17 cellular contexts compared by ENCODE assay signal in genomic region chr10:70596110-70596798, GRCh38. TPM values are rescaled to one million over a fixed set of nuclear protein-coding genes. Genes with fewer than 3 reads are reported as not detected.
DNase-seq lines count a peak whose midpoint lies in the region; ATAC-seq and TF ChIP-seq lines count a peak whose summit lies in the region.
"Had no signal": no experiment of that assay in that cellular context is flagged by ENCODE, and none has a peak within 500 bp of the region (broad histone marks: within the 10 kb centered on the region; RNA-seq: fewer than 3 reads in every experiment).

No MANE protein-coding gene starts in this region.

- no peaks in the 10 kb centered on the region for H3K27me3 ChIP-seq in CD8-positive, alpha-beta memory T cell (ENCODE audit: insufficient read depth, low read length, poor library complexity, severe bottlenecking)
- no peaks in the 10 kb centered on the region for H3K27me3 ChIP-seq in gastrocnemius medialis

- in situ Hi-C loops in SK-MEL-5 (cut with HindIII; ENCODE audit: low pct_unique_long_range_greater_than_20kb, low sequenced_read_pairs): no loop called here
- in situ Hi-C loops in gastrocnemius medialis (cut with MboI; ENCODE audit: low sequenced_read_pairs in 4 of 4): no loop called here

- H3K27me3 Mint-ChIP-seq in CD8-positive, alpha-beta memory T cell: peaks cover 0 to 1% of the 10 kb centered on the region in 2 donors
- peaks cover 4 to 64% (median 46%) of the 10 kb centered on the region in 3 donors for H3K27me3 Mint-ChIP-seq in immature natural killer cell (ENCODE audit: low read depth in 3 of 3)
- H3K27me3 Mint-ChIP-seq: activated naive CD4-positive, alpha-beta T cell treated with anti-CD3 and anti-CD28 coated beads, Interleukin-2, amount 50 U/mL, for 24 hours had no signal

- no peak for TF ChIP-seq CTCF in gastrocnemius medialis (IDR thresholded peaks at IDR 0.05 in 4 of 5, conservative IDR thresholded peaks at IDR 0.05 in 1 of 5)

- H3K4me3 ChIP-seq in CD8-positive, alpha-beta memory T cell (ENCODE audit: low read length): no peak overlapping the region
- H3K4me3 ChIP-seq in gastrocnemius medialis: no peak overlapping the region
- H3K4me3 ChIP-seq: stomach had no signal

- H3K4me1 Mint-ChIP-seq in CD8-positive, alpha-beta memory T cell: peaks cover 67 to 92% (median 74%) of the 10 kb centered on the region in 3 donors
- peaks cover 87 to 91% of the 10 kb centered on the region in 2 donors for H3K4me1 Mint-ChIP-seq in immature natural killer cell
- H3K4me1 Mint-ChIP-seq: activated B cell treated with CpG ODN at 0.5 μM for 24 hours had no signal

- peaks cover 28% of the 10 kb centered on the region for H3K36me3 ChIP-seq in CD8-positive, alpha-beta memory T cell (ENCODE audit: insufficient read depth, low read length)
- H3K36me3 ChIP-seq in gastrocnemius medialis: no peaks in the 10 kb centered on the region
- H3K36me3 ChIP-seq: stomach had no signal

- CTCF ChIA-PET in CD8-positive, alpha-beta memory T cell (lab: Charles Lee): no interaction called here

- peak overlapping the region; percentile 41 to 100 (median 68) for H3K4me3 Mint-ChIP-seq in CD8-positive, alpha-beta memory T cell
- peak overlapping the region; percentile 99 to 100 (median 100) for H3K4me3 Mint-ChIP-seq in immature natural killer cell
- H3K4me3 Mint-ChIP-seq: activated B cell treated with CpG ODN at 0.5 μM for 24 hours; activated naive CD4-positive, alpha-beta T cell treated with anti-CD3 and anti-CD28 coated beads, Interleukin-2, amount 50 U/mL, for 24 hours; HFFc6; T-helper 1 cell treated with Interleukin-12 subunit alpha and Interleukin-12 subunit beta and Interleukin-4 antibody, amounts not matched to agents 30 μg/mL and 1 μg/mL, for 36 hours had no signal

- no peak for TF ChIP-seq POLR2A in gastrocnemius medialis (IDR thresholded peaks at IDR 0.05)
- no peak for TF ChIP-seq POLR2A in erythroblast (IDR thresholded peaks at IDR 0.05; ENCODE audit: low read length)

- POLR2A ChIA-PET in CD8-positive, alpha-beta memory T cell (lab: Charles Lee): no interaction called here

- peaks cover 58% of the 10 kb centered on the region for H3K4me1 ChIP-seq in CD8-positive, alpha-beta memory T cell (ENCODE audit: insufficient read depth, low read length)
- no peaks in the 10 kb centered on the region for H3K4me1 ChIP-seq in gastrocnemius medialis

- ATAC-seq in gastrocnemius medialis: no peak

- no peak overlapping the region for H3K27ac ChIP-seq in CD8-positive, alpha-beta memory T cell (ENCODE audit: low read depth, low read length)
- H3K27ac ChIP-seq in gastrocnemius medialis: no peak overlapping the region
- H3K27ac ChIP-seq: HL-60, KMS-11, stomach had no signal

- intact Hi-C loops in gastrocnemius medialis (cut with DNase I; ENCODE audit: low total_unique reads): no loop called here

- H3K9me3 Mint-ChIP-seq in CD8-positive, alpha-beta memory T cell: no peaks in the 10 kb centered on the region
- H3K9me3 Mint-ChIP-seq in immature natural killer cell: no peaks in the 10 kb centered on the region
- H3K9me3 Mint-ChIP-seq: activated B cell treated with CpG ODN at 0.5 μM for 24 hours; activated naive CD4-positive, alpha-beta T cell treated with anti-CD3 and anti-CD28 coated beads, Interleukin-2, amount 50 U/mL, for 24 hours; HFFc6; T-helper 1 cell treated with Interleukin-12 subunit alpha and Interleukin-12 subunit beta and Interleukin-4 antibody, amounts not matched to agents 30 μg/mL and 1 μg/mL, for 36 hours had no signal

- no peaks in the 10 kb centered on the region for H3K9me3 ChIP-seq in CD8-positive, alpha-beta memory T cell (ENCODE audit: low read length)
- no peaks in the 10 kb centered on the region for H3K9me3 ChIP-seq in gastrocnemius medialis
- H3K9me3 ChIP-seq: stomach had no signal

- H3K27ac Mint-ChIP-seq in CD8-positive, alpha-beta memory T cell: peak overlapping the region in 7 of 8 donors; percentile 43 to 97 (median 80)
- H3K27ac Mint-ChIP-seq in immature natural killer cell: peak overlapping the region; percentile 77 to 100 (median 96)
- H3K27ac Mint-ChIP-seq: activated B cell treated with CpG ODN at 0.5 μM for 24 hours; HFFc6; T-helper 1 cell treated with Interleukin-12 subunit alpha and Interleukin-12 subunit beta and Interleukin-4 antibody, amounts not matched to agents 30 μg/mL and 1 μg/mL, for 36 hours had no signal

- DNase-seq in CD8-positive, alpha-beta memory T cell: no peak
- DNase-seq in SK-MEL-5 (ENCODE audit: low read depth, low spot score) (peak; percentile 56), immature natural killer cell (peak in 1 of 3 donors; percentile 39), nucleus accumbens (lab: John Stamatoyannopoulos, UW) (peak in 38 of 56 donors; percentile 11 to 72 (median 39)), CD1c-positive myeloid dendritic cell (ENCODE audit: extremely low spot score) (no peak), gastrocnemius medialis (no peak), erythroblast (lab: John Stamatoyannopoulos, UW) (no peak)
- DNase-seq: activated B cell treated with CpG ODN at 0.5 μM for 24 hours, DMS153, HFFc6, NCI-H1436, NCI-H2227 treated with DMSO at 0.1 percent for 48 hours, stomach had no signal

- peaks cover 19 to 58% (median 39%) of the 10 kb centered on the region in 3 donors for H3K36me3 Mint-ChIP-seq in CD8-positive, alpha-beta memory T cell
- H3K36me3 Mint-ChIP-seq in immature natural killer cell: peaks cover 52 to 63% (median 54%) of the 10 kb centered on the region in 3 donors

RNA-seq across cellular contexts. Expression of gene PRF1, which starts 6.3 kb away (rescaled TPM):
- 10 to 100 TPM; 94.8 to 95.7 TPM for total RNA-seq in CD8-positive, alpha-beta memory T cell
- 762 TPM for polyA plus RNA-seq in CD8-positive, alpha-beta memory T cell
- not detected in 2 replicates for total RNA-seq in SK-MEL-5 (2014; rRNA removed; shearing (Covaris generic))
- not detected in 2 replicates for polyA plus RNA-seq in SK-MEL-5 (2015; cell fraction: cytosol; rRNA removed)
- not detected in 2 replicates for polyA plus RNA-seq in SK-MEL-5 (2015; cell fraction: nucleus; rRNA removed)
- 1,000 to 10,000 TPM; 4,156 to 6,150 (median 5,696) TPM for polyA plus RNA-seq in immature natural killer cell
- 1 to 10 TPM in 1 of 4 donors, under 1 TPM in 2, not detected in 1; 0.18 to 2.1 (median 0.31) TPM for total RNA-seq in gastrocnemius medialis
- total RNA-seq: HFFc6 had no signal

Comparison
In these comparisons a context has a peak if more than half of its experiments do, and no peak if none do; other contexts are left out.
1. DNase-seq: peak in SK-MEL-5 (single experiment) and nucleus accumbens (38 of 56); none in CD8-positive, alpha-beta memory T cell (0 of 5), CD1c-positive myeloid dendritic cell (single experiment), gastrocnemius medialis (0 of 2) and erythroblast (0 of 2).
2. RNA of gene PRF1, which starts 6.3 kb away (total RNA-seq): 94.8 to 95.7 TPM in CD8-positive, alpha-beta memory T cell; 0.18 to 2.1 TPM in gastrocnemius medialis and not detected in SK-MEL-5; every median in the first group is over 10 times any median in the second.